In genomic region chr17:2025220-2025621, GRCh38 we compare ENCODE assay signal across 8 cellular contexts. TPM values are rescaled to one million over a fixed set of nuclear protein-coding genes. Genes with fewer than 3 reads are reported as not detected.
DNase-seq lines count a peak whose midpoint lies in the region; ATAC-seq, FAIRE-seq and TF ChIP-seq lines count a peak whose summit lies in the region.

Gene RTN4RL1, minus strand, starts transcription at chr17:2025334. Its CDS starts 469 bp downstream, at chr17:2024865.

- no TSS peak for BruUV-seq in GM12878 (replicated peaks; lab: Mats Ljungman, UMichigan)

- H3K9me3 Mint-ChIP-seq in CD4-positive, alpha-beta T cell, result no peaks in the 10 kb centered on the region

- peaks cover 2% of the 10 kb centered on the region; the same call in 1 of the 2 replicates for H3K79me2 ChIP-seq in GM12878 (ENCODE audit: control insufficient read depth, insufficient read depth, low read length)

- H3K36me3 Mint-ChIP-seq in CD4-positive, alpha-beta T cell (ENCODE audit: low read depth), result peaks cover 2% of the 10 kb centered on the region

- FAIRE-seq in GM12878 (lab: Jason Lieb, UNC) (no peak), small intestine (lab: Jason Lieb, UNC) (no peak)

- H3K4me2 ChIP-seq in GM12878 (ENCODE audit: control insufficient read depth, insufficient read depth), result peak within 1 kb of the TSS; percentile 77

- CTCF ChIA-PET in CD4-positive, alpha-beta T cell (lab: Charles Lee), result interaction anchor here (0.9 to 2.5 kb wide), 4 partner anchors 15 to 376 kb away, joined by 3 to 6 read pairs (median 4); partner anchors contain the start of genes HIC1 and RILP
- CTCF ChIA-PET in GM12878 (lab: Yijun Ruan, JAX), result interaction anchor here (1.0 kb wide), 1 partner anchor 304 kb away, joined by 4 read pairs; no protein-coding TSS in a partner anchor

- H4K20me1 ChIP-seq in GM12878 (ENCODE audit: control insufficient read depth, insufficient read depth), result no peaks in the 10 kb centered on the region

- no peaks in the 10 kb centered on the region for H3K9me3 ChIP-seq in CD4-positive, alpha-beta T cell (ENCODE audit: control insufficient read depth, low read length)
- H3K9me3 ChIP-seq in GM12878 (replicated peaks; ENCODE audit: control insufficient read depth, insufficient read depth, low read length), result no peaks in the 10 kb centered on the region
- no peaks in the 10 kb centered on the region for H3K9me3 ChIP-seq in iPS-18a (ENCODE audit: control insufficient read depth, low read depth, low read length)
- H3K9me3 ChIP-seq in small intestine (ENCODE audit: control insufficient read depth, low read depth), result no peaks in the 10 kb centered on the region

- H3K4me3 ChIP-seq in GM12878 (peak within 1 kb of the TSS; percentile 74), iPS-18a (ENCODE audit: low read length) (peak within 1 kb of the TSS; percentile 42), small intestine (ENCODE audit: low read depth in 1 of 2, low read length in 2 of 2) (peak within 1 kb of the TSS; percentile 47 to 51)

- no peak within 1 kb of the TSS for H3K9ac ChIP-seq in GM12878 (ENCODE audit: control insufficient read depth, insufficient read depth, low read length)
- H3K9ac ChIP-seq in iPS-18a (ENCODE audit: low read length), result no peak within 1 kb of the TSS

- intact Hi-C loops in CD4-positive, alpha-beta T cell (cut with DNase I, micrococcal nuclease), result loop anchor here (2.0 to 5.0 kb wide), 4 partner anchors 16 to 378 kb away; partner anchors contain the start of genes RILP (in 1 of the 2), SCARF1 (in 1 of the 2) and WDR81 (in 1 of the 2)
- intact Hi-C loops in GM12878 (cut with micrococcal nuclease; ENCODE audit: unreplicated experiment), result no loop called here

- peaks cover 4% of the 10 kb centered on the region for H3K4me1 ChIP-seq in GM12878 (ENCODE audit: control insufficient read depth, insufficient read depth, low read length)
- H3K4me1 ChIP-seq in iPS-18a (ENCODE audit: control insufficient read depth, low read depth, low read length), result peaks cover 4% of the 10 kb centered on the region
- peaks cover 0 to 4% of the 10 kb centered on the region in 2 donors for H3K4me1 ChIP-seq in small intestine (ENCODE audit: control insufficient read depth in 2 of 2, insufficient read depth in 1 of 2, low read depth in 1 of 2, low read length in 1 of 2)

- SMC1A ChIA-PET in GM12878 (lab: Charles Lee; ENCODE audit: uncharacterized antibody, unreplicated experiment), result interaction anchor here (1.1 kb wide), 1 partner anchor 141 kb away, joined by 3 read pairs; no protein-coding TSS in a partner anchor

- H3K27me3 ChIP-seq in CD4-positive, alpha-beta T cell (ENCODE audit: control insufficient read depth, insufficient read depth, low read length), result peaks cover 36% of the 10 kb centered on the region
- H3K27me3 ChIP-seq in GM12878 (replicated peaks in 1 of 2; ENCODE audit: control insufficient read depth in 2 of 2, insufficient read depth in 2 of 2, low read length in 1 of 2) (peaks cover 18 to 21% of the 10 kb centered on the region in 2 experiments), iPS-18a (ENCODE audit: control insufficient read depth, insufficient read depth, low read length) (peaks cover 91% of the 10 kb centered on the region), small intestine (ENCODE audit: control insufficient read depth in 2 of 2, insufficient read depth in 2 of 2, low read length in 2 of 2) (peaks cover 6 to 23% of the 10 kb centered on the region in 2 donors)

- TF ChIP-seq POLR2A in GM12878 (IDR thresholded peaks at IDR 0.05; ENCODE audit: low read depth, low read length), result no peak

- TF ChIP-seq EP300 in GM12878 (IDR thresholded peaks at IDR 0.05; ENCODE audit: borderline replicate concordance in 1 of 2, control insufficient read depth in 1 of 2, low read depth in 2 of 2, low read length in 2 of 2), result no peak

- no peak for TF ChIP-seq CTCF in CD4-positive, alpha-beta T cell (IDR thresholded peaks at IDR 0.05)
- TF ChIP-seq CTCF in GM12878 (IDR thresholded peaks at IDR 0.05 in 2 of 3, conservative IDR thresholded peaks at IDR 0.05 in 1 of 3; ENCODE audit: control insufficient read depth in 2 of 3, extremely low read depth in 1 of 3, insufficient read depth in 1 of 3, low read depth in 3 of 3, low read length in 3 of 3), result no peak

- H3K4me3 Mint-ChIP-seq in CD4-positive, alpha-beta T cell, result peak within 1 kb of the TSS; percentile 92

- WGBS in GM12878 (ENCODE audit: insufficient coverage, insufficient replicate concordance, low lambda C conversion rate, missing lambda C conversion rate), result 2% methylated on average over 19 of the region's 47 CpGs
- 0 to 1% (median 0%) methylated on average over 36 to 47 of the region's 47 CpGs for WGBS in small intestine, 3 donors

- peak; percentile 57 to 78 (median 72) for DNase-seq in CD4-positive, alpha-beta T cell
- DNase-seq in LHCN-M2 (ENCODE audit: low read depth), result peak; percentile 44
- peak; percentile 73 for DNase-seq in T1000 (lab: John Stamatoyannopoulos, UW)
- no peak for DNase-seq in GM12878 (ENCODE audit: low read depth, low spot score)
- DNase-seq in small intestine, result peak; percentile 31
- DNase-seq in OCI-M2 (lab: John Stamatoyannopoulos, UW; ENCODE audit: unreplicated experiment), result no peak

- in situ Hi-C loops in GM12878 (cut with MboI), result no loop called here

- POLR2A ChIA-PET in CD4-positive, alpha-beta T cell (lab: Charles Lee), result interaction anchor here (0.8 to 2.7 kb wide), 8 partner anchors 17 to 308 kb away, joined by 3 to 9 read pairs (median 4); partner anchors contain the start of genes OVCA2, RPA1 and SMYD4
- POLR2A ChIA-PET in GM12878 (lab: Charles Lee), result no interaction called here

- H3K4me1 Mint-ChIP-seq in CD4-positive, alpha-beta T cell (ENCODE audit: low read depth), result peaks cover 26% of the 10 kb centered on the region

- peak within 1 kb of the TSS; percentile 7; the same call in 1 of the 2 replicates for H2AFZ ChIP-seq in GM12878 (ENCODE audit: control insufficient read depth, low read depth, low read length)

- peaks cover 27% of the 10 kb centered on the region for H3K27me3 Mint-ChIP-seq in CD4-positive, alpha-beta T cell

- H3K36me3 ChIP-seq in GM12878 (ENCODE audit: control insufficient read depth in 2 of 2, insufficient read depth in 2 of 2, low read length in 1 of 2) (no peaks in the 10 kb centered on the region), iPS-18a (ENCODE audit: control insufficient read depth, low read depth, low read length) (no peaks in the 10 kb centered on the region), small intestine (ENCODE audit: control insufficient read depth in 2 of 2, insufficient read depth in 2 of 2, low read length in 2 of 2) (no peaks in the 10 kb centered on the region)

- no peak within 1 kb of the TSS for H3K27ac Mint-ChIP-seq in CD4-positive, alpha-beta T cell

- RAD21 ChIA-PET in GM12878 (lab: Charles Lee; ENCODE audit: unreplicated experiment), result no interaction called here

- no peak within 1 kb of the TSS for H3K27ac ChIP-seq in CD4-positive, alpha-beta T cell (ENCODE audit: low read depth, low read length)
- H3K27ac ChIP-seq in GM12878 (ENCODE audit: control insufficient read depth, insufficient read depth) (no peak within 1 kb of the TSS), iPS-18a (ENCODE audit: low read length) (no peak within 1 kb of the TSS), small intestine (ENCODE audit: low read depth in 1 of 2, low read length in 1 of 2) (no peak within 1 kb of the TSS)

- ATAC-seq in CD4-positive, alpha-beta T cell (ENCODE audit: poor library complexity), result peak; percentile 60
- no peak for ATAC-seq in GM12878
- ATAC-seq in HG03342 (IDR thresholded peaks at IDR 0.05; ENCODE audit: unreplicated experiment), result no peak

- no peak for TF ChIP-seq RAD21 in GM12878 (IDR thresholded peaks at IDR 0.05; ENCODE audit: insufficient read depth, low read depth, low read length)

TF ChIP-seq in GM12878, 131 proteins besides CTCF, POLR2A, EP300 and RAD21:
- TF ChIP-seq SREBF2 (IDR thresholded peaks at IDR 0.05; ENCODE audit: low read length) (no peak), LARP7 (IDR thresholded peaks at IDR 0.05) (0 out of 2 replicates have a peak, but pooled peaks have one; percentile 3), EGR1 (IDR thresholded peaks at IDR 0.05; ENCODE audit: borderline replicate concordance in 1 of 2, low read depth in 2 of 2, low read length in 2 of 2) (peak in 1 of 2 experiments; percentile 55; a peak in 1 of 3 replicates), RCOR1 (conservative IDR thresholded peaks at IDR 0.05; ENCODE audit: low read depth, low read length) (no peak)

RNA-seq across cellular contexts. Expression of gene RTN4RL1, which starts in this region (rescaled TPM):
- under 1 TPM; 0.06 to 0.11 TPM for total RNA-seq in CD4-positive, alpha-beta T cell
- total RNA-seq in LHCN-M2 (2014; rRNA removed) (0.64 and 0.69 TPM in 2 replicates), GM12878 (2014; rRNA removed) (0.05 and 0.11 TPM in 2 replicates), GM12878 (2014; rRNA removed; fragmentation: Illumina TruSeq; extraction: Trizol) (not detected in 2 replicates), GM12878 (2021) (0.10 and 0.13 TPM in 2 replicates)
- 0.27 TPM for polyA plus RNA-seq in LHCN-M2 (2012)
- 0.10 and 0.12 TPM in 2 replicates for total RNA-seq in GM12878 (2013; cell fraction: nucleolus; rRNA removed)
- polyA plus RNA-seq in GM12878 (2011; ENCODE audit: low read depth), result not detected
- polyA plus RNA-seq in GM12878 (2011; rRNA removed) (not detected in 2 replicates), GM12878 (2014; fragmentation: Illumina TruSeq; extraction: Trizol) (not detected in 2 replicates), GM12878 (2014; fragmentation: Nextera tagmentation; extraction: Ambion mirVana) (not detected), GM12878 (2014; rRNA removed) (0.03 and 0.08 TPM in 2 replicates), GM12878 (2016; fragmentation: Nextera tagmentation; extraction: Ambion mirVana) (not detected), small intestine (1 to 10 TPM in 1 of 3 donors, not detected in 2; 1.0 TPM)
- 0.01 TPM in 1 of 2 replicates, not detected in the other for polyA plus RNA-seq in GM12878 (2011; cell fraction: cytosol; rRNA removed)
- 0.03 TPM in 1 of 2 replicates, not detected in the other for polyA plus RNA-seq in GM12878 (2011; cell fraction: nucleus; rRNA removed)
- polyA plus RNA-seq in GM12878 (2012), result 0.04 TPM in 1 of 2 replicates, not detected in the other
- polyA minus RNA-seq in GM12878 (2011; rRNA and poly(A)+ RNA removed), result not detected in 2 replicates
- polyA minus RNA-seq in GM12878 (2011; cell fraction: cytosol; rRNA and poly(A)+ RNA removed), result not detected in 2 replicates
- not detected in 2 replicates for polyA minus RNA-seq in GM12878 (2011; cell fraction: nucleus; rRNA and poly(A)+ RNA removed)

Comparison
In these comparisons a context has a peak if more than half of its experiments do, and no peak if none do; other contexts are left out.
1. Peak in DNase-seq and ATAC-seq in CD4-positive, alpha-beta T cell; RNA of the gene not detected or under 1 TPM.
2. Peak in DNase-seq in LHCN-M2; RNA of the gene not detected or under 1 TPM.
3. DNase-seq: peak in T1000 (single experiment) and small intestine (single experiment); none in GM12878 (single experiment) and OCI-M2 (single experiment).
4. Peak in every context shown above with its lines, with median percentiles within 50 percentile points of each other: H3K4me3 ChIP-seq.